In genomic region chr2:175180701-175181103, GRCh38 we compare ENCODE assay signal across 8 cellular contexts. TPM values are rescaled to one million over a fixed set of nuclear protein-coding genes. Genes with fewer than 3 reads are reported as not detected.
DNase-seq lines count a peak whose midpoint lies in the region; ATAC-seq, FAIRE-seq and TF ChIP-seq lines count a peak whose summit lies in the region.

No MANE protein-coding gene starts in this region.

- no peak for TF ChIP-seq EP300 in K562 (IDR thresholded peaks at IDR 0.05; ENCODE audit: low read length)

- no peaks in the 10 kb centered on the region for H3K9me1 ChIP-seq in K562 (ENCODE audit: control insufficient read depth, insufficient read depth, low read length)

- H2AFZ ChIP-seq in SU-DHL-6 (ENCODE audit: low read depth, low read length, severe bottlenecking) (no peak overlapping the region), K562 (ENCODE audit: low read depth, low read length) (peak overlapping the region; percentile 98)

- no peaks in the 10 kb centered on the region for H3K9me3 ChIP-seq in SU-DHL-6 (ENCODE audit: insufficient read depth, low read length)
- peaks cover 6% of the 10 kb centered on the region for H3K9me3 ChIP-seq in K562 (replicated peaks; ENCODE audit: control insufficient read depth, insufficient read depth, low read depth, low read length)
- no peaks in the 10 kb centered on the region for H3K9me3 ChIP-seq in iPS-20b (ENCODE audit: insufficient read depth, low read depth, low read length)
- no peaks in the 10 kb centered on the region for H3K9me3 ChIP-seq in spleen

- H3K27ac ChIP-seq in SU-DHL-6 (ENCODE audit: low read depth, low read length) (peak overlapping the region; percentile 48), K562 (ENCODE audit: extremely low read depth, low read depth, low read length) (peak overlapping the region; percentile 98), iPS-20b (ENCODE audit: low read length) (peak overlapping the region; percentile 56), spleen (peak overlapping the region; percentile 77 to 92 (median 88))

- peaks cover 9 to 23% of the 10 kb centered on the region in 2 experiments for H3K4me1 ChIP-seq in K562 (replicated peaks in 1 of 2; ENCODE audit: control insufficient read depth in 2 of 2, insufficient read depth in 2 of 2, low read length in 2 of 2)
- peaks cover 8% of the 10 kb centered on the region; the same call in 1 of the 2 replicates for H3K4me1 ChIP-seq in iPS-20b (ENCODE audit: insufficient read depth, low read length)
- peaks cover 9 to 37% (median 22%) of the 10 kb centered on the region in 6 donors for H3K4me1 ChIP-seq in spleen

- ATAC-seq in GM19463 (IDR thresholded peaks at IDR 0.05; ENCODE audit: unreplicated experiment) (peak; percentile 51), K562 (peak; percentile 91)

- TF ChIP-seq RAD21 in K562 (CRISPR knock-in tag; conservative IDR thresholded peaks at IDR 0.05 in 1 of 2, IDR thresholded peaks at IDR 0.05 in 1 of 2) = no peak

- no peaks in the 10 kb centered on the region for H3K9me2 ChIP-seq in SU-DHL-6 (replicated peaks; ENCODE audit: insufficient read depth, low read length)

- in situ Hi-C loops in K562 (cut with MboI) = no loop called here

- H3K27me3 ChIP-seq in SU-DHL-6 (ENCODE audit: low read length) (no peaks in the 10 kb centered on the region), K562 (ENCODE audit: control insufficient read depth in 2 of 2, insufficient read depth in 2 of 2, low read length in 2 of 2) (no peaks in the 10 kb centered on the region), iPS-20b (ENCODE audit: insufficient read depth, low read length) (no peaks in the 10 kb centered on the region), spleen (replicated peaks in 1 of 7) (no peaks in the 10 kb centered on the region)

- TF ChIP-seq POLR2A in K562 (conservative IDR thresholded peaks at IDR 0.05) = no peak
- no peak for TF ChIP-seq POLR2A in spleen (IDR thresholded peaks at IDR 0.05)

- BruUV-seq in K562 (replicated peaks; lab: Mats Ljungman, UMichigan) = no TSS peak

- H3K9ac ChIP-seq in SU-DHL-6 (ENCODE audit: low read length) (peak overlapping the region; percentile 90), K562 (ENCODE audit: insufficient read depth in 1 of 2, low read depth in 2 of 2, low read length in 2 of 2) (peak overlapping the region; percentile 99 to 100), iPS-20b (ENCODE audit: low read depth, low read length) (peak overlapping the region; percentile 97)

- peaks cover 41% of the 10 kb centered on the region; the same call in 1 of the 2 replicates for H3K36me3 ChIP-seq in SU-DHL-6 (ENCODE audit: low read length)
- H3K36me3 ChIP-seq in K562 (ENCODE audit: control insufficient read depth, insufficient read depth, low read length) = peaks cover 56% of the 10 kb centered on the region
- peaks cover 44% of the 10 kb centered on the region for H3K36me3 ChIP-seq in iPS-20b (ENCODE audit: insufficient read depth, low read depth, low read length)
- H3K36me3 ChIP-seq in spleen = peaks cover 0 to 44% (median 26%) of the 10 kb centered on the region in 6 donors

- peaks cover 42% of the 10 kb centered on the region for H3K79me2 ChIP-seq in SU-DHL-6 (ENCODE audit: insufficient read depth, low read length)
- peaks cover 58% of the 10 kb centered on the region for H3K79me2 ChIP-seq in K562 (ENCODE audit: control insufficient read depth, insufficient read depth, low read length)

- peaks cover 20% of the 10 kb centered on the region for H4K20me1 ChIP-seq in SU-DHL-6 (ENCODE audit: low read depth, low read length)
- H4K20me1 ChIP-seq in K562 (replicated peaks; ENCODE audit: control insufficient read depth, insufficient read depth, low read length) = peaks cover 9% of the 10 kb centered on the region

- POLR2A ChIA-PET in K562 (lab: Yijun Ruan, JAX) = interaction anchor here (1.5 to 4.4 kb wide), 2 partner anchors 9 to 12 kb away, joined by 10 to 42 read pairs; partner anchors contain the start of gene ATF2

- CTCF ChIA-PET in K562 (lab: Yijun Ruan, JAX; ENCODE audit: low intra/inter-chr PET ratio) = no interaction called here

- 1% methylated on average over 10 of the region's 10 CpGs for WGBS in K562 (ENCODE audit: insufficient coverage, low coverage, missing lambda C conversion rate)
- 7 to 8% (median 7%) methylated on average over 10 of the region's 10 CpGs for WGBS in spleen, 5 donors

- intact Hi-C loops in K562 (cut with micrococcal nuclease) = loop anchor here (1.0 kb wide), 1 partner anchor 12 kb away; the partner anchor contains the start of gene ATF2
- intact Hi-C loops in spleen (cut with DNase I; ENCODE audit: low total_unique reads) = no loop called here

- peaks cover 11% of the 10 kb centered on the region; the same call in 1 of the 2 replicates for H3F3A ChIP-seq in SU-DHL-6 (ENCODE audit: insufficient read depth)

- DNase-seq in COLO829 (ENCODE audit: low spot score) = peak; percentile 36
- DNase-seq in HK-2 (ENCODE audit: unreplicated experiment) = peak; percentile 53
- peak in 3 of 4 experiments; percentile 47 to 84 (median 74) for DNase-seq in K562 (ENCODE audit: extremely low read depth in 1 of 4, low spot score in 3 of 4)
- no peak for DNase-seq in spleen
- no peak for DNase-seq in NCI-H2107 treated with DMSO at 0.1 percent for 48 hours (lab: John Stamatoyannopoulos, UW; ENCODE audit: unreplicated experiment)

- peak; percentile 81 for FAIRE-seq in K562 (lab: Jason Lieb, UNC)

- peak overlapping the region; percentile 77 for H3K4me3 ChIP-seq in SU-DHL-6 (ENCODE audit: insufficient read depth, low read length, poor library complexity, severe bottlenecking)
- H3K4me3 ChIP-seq in K562 = peak overlapping the region; percentile 95
- peak overlapping the region; percentile 95 for H3K4me3 ChIP-seq in iPS-20b (ENCODE audit: low read length)
- H3K4me3 ChIP-seq in spleen = peak overlapping the region; percentile 65 to 94 (median 86)

- H3K4me2 ChIP-seq in SU-DHL-6 (ENCODE audit: low read depth, low read length, poor library complexity, severe bottlenecking) = peak overlapping the region; percentile 88
- H3K4me2 ChIP-seq in K562 (ENCODE audit: insufficient read depth, low read length) = peak overlapping the region; percentile 99

- no peak for TF ChIP-seq CTCF in SU-DHL-6 (IDR thresholded peaks at IDR 0.05; ENCODE audit: insufficient read depth, low read length, poor library complexity, severe bottlenecking)
- TF ChIP-seq CTCF in K562 (IDR thresholded peaks at IDR 0.05 in 2 of 3, conservative IDR thresholded peaks at IDR 0.05 in 1 of 3; ENCODE audit: insufficient read depth in 2 of 3, low read depth in 1 of 3, low read length in 3 of 3) = no peak; a peak in 1 of 6 replicates
- no peak for TF ChIP-seq CTCF in spleen (IDR thresholded peaks at IDR 0.05 in 8 of 11, conservative IDR thresholded peaks at IDR 0.05 in 3 of 11)

RNA-seq across cellular contexts. Expression of gene ATP5MC3, which starts 0.8 kb away (rescaled TPM):
- total RNA-seq in K562 (2011; cell fraction: chromatin; rRNA removed; ENCODE audit: low replicate concordance) = 119 and 169 TPM in 2 replicates
- 177 TPM in 2 replicates for total RNA-seq in K562 (2011; cell fraction: nucleolus; rRNA removed)
- total RNA-seq in K562 (2011; cell fraction: nucleoplasm; rRNA removed) = 238 and 310 TPM in 2 replicates
- total RNA-seq in K562 (2014; rRNA removed) (423 and 490 TPM in 2 replicates), K562 (2014; rRNA removed; fragmentation: Illumina TruSeq; extraction: Trizol) (861 and 911 TPM in 2 replicates), K562 (2015; rRNA removed; fragmentation: Illumina TruSeq; extraction: Trizol) (903 and 937 TPM in 2 replicates), K562 (2021) (1,012 and 1,047 TPM in 2 replicates), spleen (100 to 1,000 TPM in 3 of 7 donors, 10 to 100 TPM in 4; 53.4 to 124 (median 96.3) TPM)
- polyA plus RNA-seq in K562 (2011; rRNA removed) (1,955 and 2,565 TPM in 2 replicates), K562 (2014; fragmentation: Illumina TruSeq; extraction: Trizol) (739 and 828 TPM in 2 replicates), K562 (2014; fragmentation: Nextera tagmentation; extraction: Ambion mirVana) (1,000 to 10,000 TPM; 1,166 to 1,324 TPM), K562 (2014; rRNA removed) (1,049 and 1,136 TPM in 2 replicates), spleen (100 to 1,000 TPM; 123 to 195 (median 188) TPM)
- 1,526 and 2,318 TPM in 2 replicates for polyA plus RNA-seq in K562 (2011; cell fraction: cytosol; rRNA removed)
- polyA plus RNA-seq in K562 (2011; cell fraction: nucleus; rRNA removed) = 453 and 732 TPM in 2 replicates
- polyA plus RNA-seq in K562 (2012) = 769 and 1,624 TPM in 2 replicates
- polyA minus RNA-seq in K562 (2011; rRNA and poly(A)+ RNA removed) = 723 and 830 TPM in 2 replicates
- polyA minus RNA-seq in K562 (2011; cell fraction: cytosol; rRNA and poly(A)+ RNA removed) = 258 and 278 TPM in 2 replicates
- 92.5 and 176 TPM in 2 replicates for polyA minus RNA-seq in K562 (2011; cell fraction: nucleus; rRNA and poly(A)+ RNA removed)

RNA-seq across cellular contexts. Expression of gene ATF2, which starts 12.7 kb away (rescaled TPM):
- 149 and 280 TPM in 2 replicates for total RNA-seq in K562 (2011; cell fraction: chromatin; rRNA removed; ENCODE audit: low replicate concordance)
- total RNA-seq in K562 (2011; cell fraction: nucleolus; rRNA removed) = 69.7 and 96.6 TPM in 2 replicates
- 106 and 153 TPM in 2 replicates for total RNA-seq in K562 (2011; cell fraction: nucleoplasm; rRNA removed)
- total RNA-seq in K562 (2014; rRNA removed) (26.2 and 28.0 TPM in 2 replicates), K562 (2014; rRNA removed; fragmentation: Illumina TruSeq; extraction: Trizol) (60.5 and 65.4 TPM in 2 replicates), K562 (2015; rRNA removed; fragmentation: Illumina TruSeq; extraction: Trizol) (65.6 and 71.6 TPM in 2 replicates), K562 (2021) (45.9 and 52.9 TPM in 2 replicates), spleen (10 to 100 TPM; 56.4 to 71.6 (median 60.3) TPM)
- polyA plus RNA-seq in K562 (2011; rRNA removed) (111 and 113 TPM in 2 replicates), K562 (2014; fragmentation: Illumina TruSeq; extraction: Trizol) (47.0 and 59.0 TPM in 2 replicates), K562 (2014; fragmentation: Nextera tagmentation; extraction: Ambion mirVana) (10 to 100 TPM; 24.2 to 33.3 TPM), K562 (2014; rRNA removed) (30.6 and 32.2 TPM in 2 replicates), spleen (10 to 100 TPM; 16.3 to 18.1 (median 17.8) TPM)
- polyA plus RNA-seq in K562 (2011; cell fraction: cytosol; rRNA removed) = 63.7 and 80.3 TPM in 2 replicates
- polyA plus RNA-seq in K562 (2011; cell fraction: nucleus; rRNA removed) = 91.0 and 105 TPM in 2 replicates
- 29.7 and 32.5 TPM in 2 replicates for polyA plus RNA-seq in K562 (2012)
- 191 and 199 TPM in 2 replicates for polyA minus RNA-seq in K562 (2011; rRNA and poly(A)+ RNA removed)
- polyA minus RNA-seq in K562 (2011; cell fraction: cytosol; rRNA and poly(A)+ RNA removed) = 56.7 and 60.6 TPM in 2 replicates
- polyA minus RNA-seq in K562 (2011; cell fraction: nucleus; rRNA and poly(A)+ RNA removed) = 115 and 192 TPM in 2 replicates

Comparison
In these comparisons a context has a peak if more than half of its experiments do, and no peak if none do; other contexts are left out.
1. DNase-seq: peak in COLO829 (single experiment), HK-2 (single experiment) and K562 (3 of 4); none in spleen (single experiment) and NCI-H2107 treated with DMSO at 0.1 percent for 48 hours (single experiment).
2. H3K27ac ChIP-seq: peak in every context shown above with its lines; median percentile 98 in K562; 88 in spleen; 56 in iPS-20b; 48 in SU-DHL-6.
3. Peak in every context shown above with its lines, with median percentiles within 50 percentile points of each other: H3K4me3 ChIP-seq and H3K9ac ChIP-seq.